ENCODE assay signal across 10 cellular contexts in genomic region chr14:53109688-53110041, GRCh38. TPM values are rescaled to one million over a fixed set of nuclear protein-coding genes. Genes with fewer than 3 reads are reported as not detected.
A peak's percentile ranks its signal among the peaks of the same experiment; 100 is the strongest.
DNase-seq lines count a peak whose midpoint lies in the region; ATAC-seq and TF ChIP-seq lines count a peak whose summit lies in the region.
"Had no signal": no experiment of that assay in that cellular context is flagged by ENCODE, and none has a peak within 500 bp of the region (broad histone marks: within the 10 kb centered on the region; RNA-seq: fewer than 3 reads in every experiment).

No MANE protein-coding gene starts in this region.

- no peaks in the 10 kb centered on the region for H3K27me3 Mint-ChIP-seq in stimulated activated memory B cell treated with anti-CD40 and anti-IgM and Interleukin-4, amounts not matched to agents 10 μg/mL and 1 μg/mL and 100 μg/mL, for 72 hours

- intact Hi-C loops in breast epithelium (cut with DNase I; ENCODE audit: low total_unique reads), result no loop called here

- H3K27ac ChIP-seq in Peyer's patch (peak overlapping the region in 3 of 4 donors; percentile 26 to 73 (median 45)), RWPE1 (no peak overlapping the region), breast epithelium (no peak overlapping the region)

- peaks cover 0 to 7% (median 0%) of the 10 kb centered on the region in 4 donors for H3K4me1 ChIP-seq in Peyer's patch
- H3K4me1 ChIP-seq in breast epithelium, result no peaks in the 10 kb centered on the region
- H3K4me1 ChIP-seq: body of pancreas had no signal

- H3K36me3 ChIP-seq in Peyer's patch (no peaks in the 10 kb centered on the region), breast epithelium (no peaks in the 10 kb centered on the region)

- no peak overlapping the region for H3K27ac Mint-ChIP-seq in stimulated activated memory B cell treated with anti-CD40 and anti-IgM and Interleukin-4, amounts not matched to agents 10 μg/mL and 1 μg/mL and 100 μg/mL, for 72 hours

- H3K9me3 ChIP-seq in Peyer's patch, result no peaks in the 10 kb centered on the region
- peaks cover 0 to 20% of the 10 kb centered on the region in 2 donors for H3K9me3 ChIP-seq in breast epithelium
- H3K9me3 ChIP-seq: body of pancreas had no signal

- CTCF ChIA-PET in RWPE1 (lab: Yijun Ruan, JAX), result no interaction called here

- no peaks in the 10 kb centered on the region for H3K9me3 Mint-ChIP-seq in stimulated activated memory B cell treated with anti-CD40 and anti-IgM and Interleukin-4, amounts not matched to agents 10 μg/mL and 1 μg/mL and 100 μg/mL, for 72 hours

- TF ChIP-seq POLR2A in Peyer's patch (IDR thresholded peaks at IDR 0.05) (no peak), breast epithelium (IDR thresholded peaks at IDR 0.05) (no peak)

- peaks cover under 1% of the 10 kb centered on the region for H3K36me3 Mint-ChIP-seq in stimulated activated memory B cell treated with anti-CD40 and anti-IgM and Interleukin-4, amounts not matched to agents 10 μg/mL and 1 μg/mL and 100 μg/mL, for 72 hours

- H3K27me3 ChIP-seq in Peyer's patch (no peaks in the 10 kb centered on the region), breast epithelium (no peaks in the 10 kb centered on the region)
- H3K27me3 ChIP-seq: body of pancreas had no signal

- H3K4me3 ChIP-seq in GM12875 (ENCODE audit: low read depth, low read length), result peak overlapping the region; percentile 3
- no peak overlapping the region for H3K4me3 ChIP-seq in Peyer's patch
- H3K4me3 ChIP-seq in breast epithelium, result no peak overlapping the region
- H3K4me3 ChIP-seq: body of pancreas had no signal

- POLR2A ChIA-PET in RWPE1 (lab: Yijun Ruan, JAX; ENCODE audit: low non-redundant PET), result no interaction called here

- DNase-seq in Peyer's patch (no peak), RKO (ENCODE audit: low spot score) (no peak), RWPE1 (ENCODE audit: low spot score) (no peak), breast epithelium (ENCODE audit: low spot score in 2 of 2) (no peak)
- DNase-seq: body of pancreas, NCI-H69 had no signal

- ATAC-seq in GM19455 (IDR thresholded peaks at IDR 0.05; ENCODE audit: unreplicated experiment), result peak; percentile 41
- peak; percentile 28 for ATAC-seq in HG03039 (IDR thresholded peaks at IDR 0.05; ENCODE audit: unreplicated experiment)
- no peak for ATAC-seq in stimulated activated memory B cell treated with anti-CD40 and anti-IgM and Interleukin-4, amounts not matched to agents 10 μg/mL and 1 μg/mL and 100 μg/mL, for 72 hours
- ATAC-seq: body of pancreas had no signal

- H3K4me3 Mint-ChIP-seq in stimulated activated memory B cell treated with anti-CD40 and anti-IgM and Interleukin-4, amounts not matched to agents 10 μg/mL and 1 μg/mL and 100 μg/mL, for 72 hours, result no peak overlapping the region

- TF ChIP-seq CTCF in GM12875 (IDR thresholded peaks at IDR 0.05; ENCODE audit: borderline replicate concordance, insufficient read depth, low read depth, low read length) (no peak), Peyer's patch (IDR thresholded peaks at IDR 0.05) (no peak), RWPE1 (conservative IDR thresholded peaks at IDR 0.05; ENCODE audit: low read depth) (no peak), breast epithelium (IDR thresholded peaks at IDR 0.05) (no peak)

- peaks cover 5% of the 10 kb centered on the region for H3K4me1 Mint-ChIP-seq in stimulated activated memory B cell treated with anti-CD40 and anti-IgM and Interleukin-4, amounts not matched to agents 10 μg/mL and 1 μg/mL and 100 μg/mL, for 72 hours

RNA-seq across cellular contexts. Expression of gene DDHD1, which starts 43.5 kb away (rescaled TPM):
- 10 to 100 TPM in 3 of 4 donors, 1 to 10 TPM in 1; 5.3 to 42.1 (median 12.6) TPM for total RNA-seq in Peyer's patch
- 10 to 100 TPM; 25.2 to 32.9 (median 26.7) TPM for total RNA-seq in breast epithelium

Comparison
In these comparisons a context has a peak if more than half of its experiments do, and no peak if none do; other contexts are left out.
1. H3K27ac ChIP-seq: peak in Peyer's patch (3 of 4); none in RWPE1 (single experiment) and breast epithelium (0 of 2).